13 cellular contexts compared by ENCODE assay signal in the genomic region with DNA sequence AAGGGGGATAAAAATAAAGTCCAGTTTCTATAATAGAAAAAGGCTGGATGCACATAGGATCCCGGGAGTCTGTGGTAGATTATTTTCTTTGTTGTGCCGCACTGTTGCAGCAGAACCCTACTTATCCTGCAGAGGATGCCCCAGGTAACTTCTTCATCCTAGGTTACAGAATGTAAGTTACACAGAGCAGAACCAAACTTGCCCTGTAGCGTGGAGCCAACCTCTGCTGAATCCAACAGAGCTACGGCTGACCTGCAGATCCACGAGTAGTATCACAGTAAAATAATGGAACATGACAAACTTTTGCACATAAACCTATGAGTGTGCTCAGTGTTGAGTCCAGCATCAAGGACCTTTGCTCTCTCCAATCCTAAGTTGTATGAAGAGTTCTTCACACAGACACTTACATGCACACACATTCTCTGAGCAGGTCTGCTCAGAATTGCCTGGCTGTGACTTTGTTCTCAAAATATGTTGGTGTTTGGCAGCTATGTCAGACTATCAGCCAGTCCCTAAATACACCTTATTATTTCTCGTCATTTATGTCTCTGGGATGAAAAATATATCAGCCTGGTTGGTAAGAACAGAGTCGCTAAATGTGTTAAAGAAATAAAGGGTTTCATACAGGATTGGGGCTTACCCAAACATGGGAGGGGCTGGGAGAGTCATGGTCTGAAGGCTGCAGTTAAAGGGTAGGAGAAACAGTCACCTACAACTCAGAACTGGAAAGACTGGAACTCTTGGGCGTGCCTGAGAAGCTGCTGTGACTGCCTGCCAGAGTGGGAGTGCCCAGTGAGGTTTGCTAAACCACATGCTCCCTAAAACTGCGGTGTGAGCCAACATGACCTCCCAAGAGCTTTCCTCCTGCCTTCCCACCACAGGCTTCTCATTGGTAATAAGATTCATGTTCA.
DNase-seq lines count a peak whose midpoint lies in the region; ATAC-seq and TF ChIP-seq lines count a peak whose summit lies in the region.
"Had no signal": no experiment of that assay in that cellular context is flagged by ENCODE, and none has a peak within 500 bp of the region (broad histone marks: within the 10 kb centered on the region; RNA-seq: fewer than 3 reads in every experiment).

No MANE protein-coding gene starts in this region.

- no peaks in the 10 kb centered on the region for H3K9me3 Mint-ChIP-seq in type B pancreatic cell
- H3K9me3 Mint-ChIP-seq: activated CD4-positive, alpha-beta T cell treated with anti-CD3 and anti-CD28 coated beads, Interleukin-2, amount 10 ng/mL, durations not matched to agents 7 days and 5 days; activated T-helper 2 cell treated with anti-CD3 and anti-CD28 coated beads, Interferon-gamma antibody, Interleukin-2, Interleukin-4, amounts not matched to agents 10 μg/mL and 5 μg/mL and 100 μg/mL, durations not matched to agents 14 hours and 24 hours and 36 hours had no signal

- ATAC-seq in mucosa of descending colon (peak; percentile 98), GM21529 (IDR thresholded peaks at IDR 0.05; ENCODE audit: unreplicated experiment) (no peak), GM21717 (IDR thresholded peaks at IDR 0.05; ENCODE audit: unreplicated experiment) (no peak)
- ATAC-seq: A549 had no signal

- TF ChIP-seq CTCF in colonic mucosa (IDR thresholded peaks at IDR 0.05) (no peak), mucosa of descending colon (IDR thresholded peaks at IDR 0.05) (no peak), type B pancreatic cell (conservative IDR thresholded peaks at IDR 0.05) (no peak)

- peaks cover 4% of the 10 kb centered on the region for H3K27me3 Mint-ChIP-seq in type B pancreatic cell
- H3K27me3 Mint-ChIP-seq: activated CD4-positive, alpha-beta T cell treated with anti-CD3 and anti-CD28 coated beads, Interleukin-2, amount 10 ng/mL, durations not matched to agents 7 days and 5 days had no signal

- DNase-seq in NCI-H2171 treated with DMSO at 0.1 percent for 48 hours (lab: John Stamatoyannopoulos, UW) (peak; percentile 54), NCI-H2171 (lab: John Stamatoyannopoulos, UW) (no peak), colonic mucosa (peak; percentile 90), mucosa of descending colon (peak; percentile 74 to 95 (median 82)), type B pancreatic cell (ENCODE audit: extremely low spot score, unreplicated experiment) (no peak)
- DNase-seq in activated CD4-positive, alpha-beta T cell treated with anti-CD3 and anti-CD28 coated beads for 1 hour = no peak
- DNase-seq: activated CD4-positive, alpha-beta T cell treated with anti-CD3 and anti-CD28 coated beads, Interleukin-2, amount 10 ng/mL, durations not matched to agents 7 days and 5 days; hypothalamus had no signal

- H3K36me3 Mint-ChIP-seq in type B pancreatic cell = no peaks in the 10 kb centered on the region

- intact Hi-C loops in colonic mucosa (cut with DNase I) (no loop called here), mucosa of descending colon (cut with DNase I, micrococcal nuclease) (no loop called here)

- no peaks in the 10 kb centered on the region for H3K36me3 ChIP-seq in colonic mucosa
- no peaks in the 10 kb centered on the region for H3K36me3 ChIP-seq in mucosa of descending colon (ENCODE audit: low read depth)
- H3K36me3 ChIP-seq: thoracic aorta had no signal

- peaks cover 4% of the 10 kb centered on the region for H3K4me1 ChIP-seq in colonic mucosa
- peaks cover 16% of the 10 kb centered on the region for H3K4me1 ChIP-seq in mucosa of descending colon (ENCODE audit: low read depth)
- H3K4me1 ChIP-seq: A549 had no signal

- peaks cover 13% of the 10 kb centered on the region for H3K4me1 Mint-ChIP-seq in type B pancreatic cell (ENCODE audit: unreplicated experiment)
- H3K4me1 Mint-ChIP-seq: activated CD4-positive, alpha-beta T cell treated with anti-CD3 and anti-CD28 coated beads, Interleukin-2, amount 10 ng/mL, durations not matched to agents 7 days and 5 days had no signal

- H3K4me3 ChIP-seq in colonic mucosa = no peak overlapping the region
- no peak overlapping the region for H3K4me3 ChIP-seq in mucosa of descending colon
- H3K4me3 ChIP-seq: A549, thoracic aorta had no signal

- peak overlapping the region; percentile 70 for H3K27ac ChIP-seq in colonic mucosa
- H3K27ac ChIP-seq: A549, thoracic aorta had no signal

- H3K4me3 Mint-ChIP-seq in type B pancreatic cell = peak overlapping the region; percentile 71
- H3K4me3 Mint-ChIP-seq: activated CD4-positive, alpha-beta T cell treated with anti-CD3 and anti-CD28 coated beads, Interleukin-2, amount 10 ng/mL, durations not matched to agents 7 days and 5 days had no signal

- peak overlapping the region; percentile 97 for H3K27ac Mint-ChIP-seq in type B pancreatic cell
- H3K27ac Mint-ChIP-seq: activated CD4-positive, alpha-beta T cell treated with anti-CD3 and anti-CD28 coated beads, Interleukin-2, amount 10 ng/mL, durations not matched to agents 7 days and 5 days; activated T-helper 2 cell treated with anti-CD3 and anti-CD28 coated beads, Interferon-gamma antibody, Interleukin-2, Interleukin-4, amounts not matched to agents 10 μg/mL and 5 μg/mL and 100 μg/mL, durations not matched to agents 14 hours and 24 hours and 36 hours had no signal

- H3K9me3 ChIP-seq in colonic mucosa (no peaks in the 10 kb centered on the region), mucosa of descending colon (no peaks in the 10 kb centered on the region)
- H3K9me3 ChIP-seq: A549, thoracic aorta had no signal

- H3K9ac ChIP-seq in colonic mucosa (ENCODE audit: low read depth in 2 of 2, low read length in 2 of 2) = peak overlapping the region in 1 of 2 donors; percentile 23

- no peaks in the 10 kb centered on the region for H3K27me3 ChIP-seq in colonic mucosa

Comparison
In these comparisons a context has a peak if more than half of its experiments do, and no peak if none do; other contexts are left out.
1. DNase-seq: peak in NCI-H2171 treated with DMSO at 0.1 percent for 48 hours (single experiment), colonic mucosa (single experiment) and mucosa of descending colon (3 of 3); none in NCI-H2171 (single experiment), type B pancreatic cell (single experiment) and activated CD4-positive, alpha-beta T cell treated with anti-CD3 and anti-CD28 coated beads for 1 hour (single experiment).